ENCODE assay signal across 1 cellular context in genomic region chr11:45982656-45983470, GRCh38.
A peak's percentile ranks its signal among the peaks of the same experiment; 100 is the strongest.
TF ChIP-seq lines count a peak whose summit lies in the region.

No MANE protein-coding gene starts in this region.

TF ChIP-seq in H1, 55 proteins besides CTCF, POLR2A, EP300 and RAD21 (continued from another document):
- TF ChIP-seq NRF1 (IDR thresholded peaks at IDR 0.05; ENCODE audit: low read depth, low read length) (no peak), CHD2 (IDR thresholded peaks at IDR 0.05; ENCODE audit: low read length) (no peak), CBX5 (IDR thresholded peaks at IDR 0.05; ENCODE audit: low read depth, low read length) (no peak), HDAC6 (IDR thresholded peaks at IDR 0.05; ENCODE audit: low read depth, low read length) (no peak), BCL11A (IDR thresholded peaks at IDR 0.05; ENCODE audit: low read depth in 2 of 2, low read length in 2 of 2) (no peak), SIX5 (IDR thresholded peaks at IDR 0.05; ENCODE audit: low read depth, low read length) (no peak), JUND (IDR thresholded peaks at IDR 0.05; ENCODE audit: low read length) (peak; percentile 92), CHD1 (IDR thresholded peaks at IDR 0.05; ENCODE audit: low read depth, low read length) (no peak), SRF (IDR thresholded peaks at IDR 0.05; ENCODE audit: low read depth, low read length) (no peak), SIN3A (conservative IDR thresholded peaks at IDR 0.05 in 1 of 2, IDR thresholded peaks at IDR 0.05 in 1 of 2; ENCODE audit: low read depth in 1 of 2, low read length in 2 of 2) (no peak), TEAD4 (IDR thresholded peaks at IDR 0.05; ENCODE audit: low read depth, low read length) (no peak), BACH1 (IDR thresholded peaks at IDR 0.05; ENCODE audit: low read length) (no peak), CTBP2 (IDR thresholded peaks at IDR 0.05; ENCODE audit: borderline replicate concordance, insufficient read depth, insufficient read length, low read length) (no peak), TAF7 (optimal IDR thresholded peaks at IDR 0.05; ENCODE audit: borderline replicate concordance, low read depth, low read length) (no peak), SUZ12 (IDR thresholded peaks at IDR 0.05; ENCODE audit: low read length) (no peak), YY1 (IDR thresholded peaks at IDR 0.05; ENCODE audit: low read depth, low read length) (no peak), SIRT6 (IDR thresholded peaks at IDR 0.05; ENCODE audit: low read length) (no peak), FOSL1 (IDR thresholded peaks at IDR 0.05; ENCODE audit: insufficient read depth, low read depth, low read length) (no peak), RXRA (IDR thresholded peaks at IDR 0.05; ENCODE audit: insufficient read depth, low read depth, low read length) (no peak), ZNF274 (IDR thresholded peaks at IDR 0.05; ENCODE audit: borderline replicate concordance, extremely low read depth, low read length) (no peak), POLR2AphosphoS5 (IDR thresholded peaks at IDR 0.05; ENCODE audit: low read depth, low read length) (peak; percentile 67), TCF12 (IDR thresholded peaks at IDR 0.05; ENCODE audit: low read depth, low read length) (0 out of 2 replicates have a peak, but pooled peaks have one; percentile 11), GTF2F1 (IDR thresholded peaks at IDR 0.05; ENCODE audit: borderline replicate concordance, low read depth, low read length) (no peak), SP1 (IDR thresholded peaks at IDR 0.05; ENCODE audit: low read depth, low read length) (no peak), ATF2 (IDR thresholded peaks at IDR 0.05; ENCODE audit: low read length) (no peak), EZH2 (IDR thresholded peaks at IDR 0.05; ENCODE audit: low read depth, low read length, severe bottlenecking) (no peak), JUN (IDR thresholded peaks at IDR 0.05; ENCODE audit: low read depth, low read length) (peak; percentile 69; the same call in 1 of the 2 replicates), SP2 (IDR thresholded peaks at IDR 0.05; ENCODE audit: low read length) (no peak), EGR1 (IDR thresholded peaks at IDR 0.05; ENCODE audit: borderline replicate concordance, low read depth, low read length) (peak; percentile 66; the same call in 1 of the 2 replicates), CREB1 (IDR thresholded peaks at IDR 0.05) (no peak), POU5F1 (IDR thresholded peaks at IDR 0.05; ENCODE audit: low read depth, low read length) (no peak)
- TF ChIP-seq, protein P1, sequence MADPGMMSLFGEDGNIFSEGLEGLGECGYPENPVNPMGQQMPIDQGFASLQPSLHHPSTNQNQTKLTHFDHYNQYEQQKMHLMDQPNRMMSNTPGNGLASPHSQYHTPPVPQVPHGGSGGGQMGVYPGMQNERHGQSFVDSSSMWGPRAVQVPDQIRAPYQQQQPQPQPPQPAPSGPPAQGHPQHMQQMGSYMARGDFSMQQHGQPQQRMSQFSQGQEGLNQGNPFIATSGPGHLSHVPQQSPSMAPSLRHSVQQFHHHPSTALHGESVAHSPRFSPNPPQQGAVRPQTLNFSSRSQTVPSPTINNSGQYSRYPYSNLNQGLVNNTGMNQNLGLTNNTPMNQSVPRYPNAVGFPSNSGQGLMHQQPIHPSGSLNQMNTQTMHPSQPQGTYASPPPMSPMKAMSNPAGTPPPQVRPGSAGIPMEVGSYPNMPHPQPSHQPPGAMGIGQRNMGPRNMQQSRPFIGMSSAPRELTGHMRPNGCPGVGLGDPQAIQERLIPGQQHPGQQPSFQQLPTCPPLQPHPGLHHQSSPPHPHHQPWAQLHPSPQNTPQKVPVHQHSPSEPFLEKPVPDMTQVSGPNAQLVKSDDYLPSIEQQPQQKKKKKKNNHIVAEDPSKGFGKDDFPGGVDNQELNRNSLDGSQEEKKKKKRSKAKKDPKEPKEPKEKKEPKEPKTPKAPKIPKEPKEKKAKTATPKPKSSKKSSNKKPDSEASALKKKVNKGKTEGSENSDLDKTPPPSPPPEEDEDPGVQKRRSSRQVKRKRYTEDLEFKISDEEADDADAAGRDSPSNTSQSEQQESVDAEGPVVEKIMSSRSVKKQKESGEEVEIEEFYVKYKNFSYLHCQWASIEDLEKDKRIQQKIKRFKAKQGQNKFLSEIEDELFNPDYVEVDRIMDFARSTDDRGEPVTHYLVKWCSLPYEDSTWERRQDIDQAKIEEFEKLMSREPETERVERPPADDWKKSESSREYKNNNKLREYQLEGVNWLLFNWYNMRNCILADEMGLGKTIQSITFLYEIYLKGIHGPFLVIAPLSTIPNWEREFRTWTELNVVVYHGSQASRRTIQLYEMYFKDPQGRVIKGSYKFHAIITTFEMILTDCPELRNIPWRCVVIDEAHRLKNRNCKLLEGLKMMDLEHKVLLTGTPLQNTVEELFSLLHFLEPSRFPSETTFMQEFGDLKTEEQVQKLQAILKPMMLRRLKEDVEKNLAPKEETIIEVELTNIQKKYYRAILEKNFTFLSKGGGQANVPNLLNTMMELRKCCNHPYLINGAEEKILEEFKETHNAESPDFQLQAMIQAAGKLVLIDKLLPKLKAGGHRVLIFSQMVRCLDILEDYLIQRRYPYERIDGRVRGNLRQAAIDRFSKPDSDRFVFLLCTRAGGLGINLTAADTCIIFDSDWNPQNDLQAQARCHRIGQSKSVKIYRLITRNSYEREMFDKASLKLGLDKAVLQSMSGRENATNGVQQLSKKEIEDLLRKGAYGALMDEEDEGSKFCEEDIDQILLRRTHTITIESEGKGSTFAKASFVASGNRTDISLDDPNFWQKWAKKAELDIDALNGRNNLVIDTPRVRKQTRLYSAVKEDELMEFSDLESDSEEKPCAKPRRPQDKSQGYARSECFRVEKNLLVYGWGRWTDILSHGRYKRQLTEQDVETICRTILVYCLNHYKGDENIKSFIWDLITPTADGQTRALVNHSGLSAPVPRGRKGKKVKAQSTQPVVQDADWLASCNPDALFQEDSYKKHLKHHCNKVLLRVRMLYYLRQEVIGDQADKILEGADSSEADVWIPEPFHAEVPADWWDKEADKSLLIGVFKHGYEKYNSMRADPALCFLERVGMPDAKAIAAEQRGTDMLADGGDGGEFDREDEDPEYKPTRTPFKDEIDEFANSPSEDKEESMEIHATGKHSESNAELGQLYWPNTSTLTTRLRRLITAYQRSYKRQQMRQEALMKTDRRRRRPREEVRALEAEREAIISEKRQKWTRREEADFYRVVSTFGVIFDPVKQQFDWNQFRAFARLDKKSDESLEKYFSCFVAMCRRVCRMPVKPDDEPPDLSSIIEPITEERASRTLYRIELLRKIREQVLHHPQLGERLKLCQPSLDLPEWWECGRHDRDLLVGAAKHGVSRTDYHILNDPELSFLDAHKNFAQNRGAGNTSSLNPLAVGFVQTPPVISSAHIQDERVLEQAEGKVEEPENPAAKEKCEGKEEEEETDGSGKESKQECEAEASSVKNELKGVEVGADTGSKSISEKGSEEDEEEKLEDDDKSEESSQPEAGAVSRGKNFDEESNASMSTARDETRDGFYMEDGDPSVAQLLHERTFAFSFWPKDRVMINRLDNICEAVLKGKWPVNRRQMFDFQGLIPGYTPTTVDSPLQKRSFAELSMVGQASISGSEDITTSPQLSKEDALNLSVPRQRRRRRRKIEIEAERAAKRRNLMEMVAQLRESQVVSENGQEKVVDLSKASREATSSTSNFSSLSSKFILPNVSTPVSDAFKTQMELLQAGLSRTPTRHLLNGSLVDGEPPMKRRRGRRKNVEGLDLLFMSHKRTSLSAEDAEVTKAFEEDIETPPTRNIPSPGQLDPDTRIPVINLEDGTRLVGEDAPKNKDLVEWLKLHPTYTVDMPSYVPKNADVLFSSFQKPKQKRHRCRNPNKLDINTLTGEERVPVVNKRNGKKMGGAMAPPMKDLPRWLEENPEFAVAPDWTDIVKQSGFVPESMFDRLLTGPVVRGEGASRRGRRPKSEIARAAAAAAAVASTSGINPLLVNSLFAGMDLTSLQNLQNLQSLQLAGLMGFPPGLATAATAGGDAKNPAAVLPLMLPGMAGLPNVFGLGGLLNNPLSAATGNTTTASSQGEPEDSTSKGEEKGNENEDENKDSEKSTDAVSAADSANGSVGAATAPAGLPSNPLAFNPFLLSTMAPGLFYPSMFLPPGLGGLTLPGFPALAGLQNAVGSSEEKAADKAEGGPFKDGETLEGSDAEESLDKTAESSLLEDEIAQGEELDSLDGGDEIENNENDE (IDR thresholded peaks at IDR 0.05; ENCODE audit: insufficient replicate concordance, low read length): no peak
- TF ChIP-seq, protein P2, sequence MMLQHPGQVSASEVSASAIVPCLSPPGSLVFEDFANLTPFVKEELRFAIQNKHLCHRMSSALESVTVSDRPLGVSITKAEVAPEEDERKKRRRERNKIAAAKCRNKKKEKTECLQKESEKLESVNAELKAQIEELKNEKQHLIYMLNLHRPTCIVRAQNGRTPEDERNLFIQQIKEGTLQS (IDR thresholded peaks at IDR 0.05; ENCODE audit: insufficient read depth, low read depth, low read length): no peak
- TF ChIP-seq, protein P3, sequence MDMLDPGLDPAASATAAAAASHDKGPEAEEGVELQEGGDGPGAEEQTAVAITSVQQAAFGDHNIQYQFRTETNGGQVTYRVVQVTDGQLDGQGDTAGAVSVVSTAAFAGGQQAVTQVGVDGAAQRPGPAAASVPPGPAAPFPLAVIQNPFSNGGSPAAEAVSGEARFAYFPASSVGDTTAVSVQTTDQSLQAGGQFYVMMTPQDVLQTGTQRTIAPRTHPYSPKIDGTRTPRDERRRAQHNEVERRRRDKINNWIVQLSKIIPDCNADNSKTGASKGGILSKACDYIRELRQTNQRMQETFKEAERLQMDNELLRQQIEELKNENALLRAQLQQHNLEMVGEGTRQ (IDR thresholded peaks at IDR 0.05; ENCODE audit: low read length): no peak
- TF ChIP-seq, protein P4, sequence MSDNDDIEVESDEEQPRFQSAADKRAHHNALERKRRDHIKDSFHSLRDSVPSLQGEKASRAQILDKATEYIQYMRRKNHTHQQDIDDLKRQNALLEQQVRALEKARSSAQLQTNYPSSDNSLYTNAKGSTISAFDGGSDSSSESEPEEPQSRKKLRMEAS (IDR thresholded peaks at IDR 0.05): no peak
TF ChIP-seq in H1: peak in this region for 9.
